In genomic region chr9:114849450-114849849, GRCh38 we compare ENCODE assay signal across 24 cellular contexts. TPM values are rescaled to one million over a fixed set of nuclear protein-coding genes. Genes with fewer than 3 reads are reported as not detected.
"Had no signal": no experiment of that assay in that cellular context is flagged by ENCODE, and none has a peak within 500 bp of the region (broad histone marks: within the 10 kb centered on the region; RNA-seq: fewer than 3 reads in every experiment).

No MANE protein-coding gene starts in this region.

- H3K4me3 ChIP-seq: coronary artery, hepatocyte, left lung, mucosa of descending colon, skin epidermis had no signal

- H3K9me3 ChIP-seq: left lung, mucosa of descending colon, neutrophil had no signal

- H3K27me3 Mint-ChIP-seq: activated CD8-positive, alpha-beta T cell treated with anti-CD3 and anti-CD28 coated beads for 36 hours; brain; T-cell; type B pancreatic cell had no signal

- H3K4me2 ChIP-seq: hepatocyte had no signal

- H3K27ac Mint-ChIP-seq: activated CD8-positive, alpha-beta T cell treated with anti-CD3 and anti-CD28 coated beads for 36 hours; activated naive CD4-positive, alpha-beta T cell treated with anti-CD3 and anti-CD28 coated beads, Interleukin-2, amount 50 U/mL, for 72 hours; brain; natural killer cell; type B pancreatic cell had no signal

- H3K36me3 ChIP-seq: left lung, neutrophil, WERI-Rb-1 had no signal

- H3K4me3 Mint-ChIP-seq: activated CD8-positive, alpha-beta T cell treated with anti-CD3 and anti-CD28 coated beads for 36 hours; brain; natural killer cell; T-cell; type B pancreatic cell had no signal

- DNase-seq: activated CD8-positive, alpha-beta T cell treated with anti-CD3 and anti-CD28 coated beads for 36 hours; activated gamma-delta T cell; activated T-cell treated with anti-CD3 and anti-CD28 coated beads, Interleukin-2, amount 50 U/mL, for 48 hours; amniotic stem cell; central memory CD4-positive, alpha-beta T cell; effector CD8-positive, alpha-beta T cell; kidney; left lung; mucosa of descending colon; natural killer cell; stimulated activated CD4-positive, alpha-beta T cell treated with anti-CD3 and anti-CD28 coated beads, Interleukin-15, amount 100 ng/mL, for 24 hours; stimulated activated CD4-positive, alpha-beta T cell treated with anti-CD3 and anti-CD28 coated beads, Interleukin-4, amount 100 ng/mL, for 4 hours; stimulated activated CD8-positive, alpha-beta memory T cell treated with anti-CD3 and anti-CD28 coated beads, Interleukin-4, amount 100 ng/mL, for 48 hours; stimulated activated naive CD4-positive, alpha-beta T cell treated with Interleukin-2 at 50 U/mL for 16 hours; T-cell; T1000; WERI-Rb-1 had no signal

- H3K36me3 Mint-ChIP-seq: brain, natural killer cell, T-cell, type B pancreatic cell had no signal

- H2AFZ ChIP-seq: hepatocyte had no signal

- H3K79me2 ChIP-seq: hepatocyte had no signal

- H3K27ac ChIP-seq: coronary artery, hepatocyte, left lung, neutrophil, WERI-Rb-1 had no signal

- H3K27me3 ChIP-seq: hepatocyte, left lung, neutrophil had no signal

- ATAC-seq: activated CD8-positive, alpha-beta T cell treated with anti-CD3 and anti-CD28 coated beads for 36 hours; left lung; mucosa of descending colon; natural killer cell; T-cell had no signal

- H3K9me3 Mint-ChIP-seq: brain, natural killer cell, T-cell had no signal

RNA-seq across cellular contexts. Expression of gene TNFSF15, which starts 43.6 kb away (rescaled TPM):
- total RNA-seq: natural killer cell had no signal
